ENCODE assay signal across 28 cellular contexts in genomic region chr20:59828478-59829414, GRCh38.
A peak's percentile ranks its signal among the peaks of the same experiment; 100 is the strongest.
DNase-seq lines count a peak whose midpoint lies in the region; ATAC-seq and TF ChIP-seq lines count a peak whose summit lies in the region.
"Had no signal": no experiment of that assay in that cellular context is flagged by ENCODE, and none has a peak within 500 bp of the region (broad histone marks: within the 10 kb centered on the region; RNA-seq: fewer than 3 reads in every experiment).

No MANE protein-coding gene starts in this region.

- H3K36me3 ChIP-seq in heart right ventricle = no peaks in the 10 kb centered on the region
- H3K36me3 ChIP-seq: MG63, pancreas, suprapubic skin had no signal

- ATAC-seq in Right ventricle myocardium superior (ENCODE audit: poor library complexity) = no peak
- ATAC-seq in heart right ventricle = no peak
- ATAC-seq: effector memory CD8-positive, alpha-beta T cell; pancreas had no signal

- no peak for TF ChIP-seq POLR2A in lower leg skin (IDR thresholded peaks at IDR 0.05)

- peaks cover 0 to 29% (median 17%) of the 10 kb centered on the region in 9 donors for H3K4me1 ChIP-seq in heart right ventricle

- no peak overlapping the region for H3K27ac Mint-ChIP-seq in activated naive CD4-positive, alpha-beta T cell treated with anti-CD3 and anti-CD28 coated beads for 36 hours
- H3K27ac Mint-ChIP-seq: activated naive CD8-positive, alpha-beta T cell treated with anti-CD3 and anti-CD28 coated beads, Interleukin-2, amount 10 ng/mL, durations not matched to agents 7 days and 5 days; activated T-cell treated with anti-CD3 and anti-CD28 coated beads, Interleukin-2, amount 50 U/mL, for 24 hours; B cell; CD8-positive, alpha-beta memory T cell; effector memory CD8-positive, alpha-beta T cell had no signal

- H3K4me1 Mint-ChIP-seq in activated naive CD4-positive, alpha-beta T cell treated with anti-CD3 and anti-CD28 coated beads for 36 hours (ENCODE audit: low read depth) = no peaks in the 10 kb centered on the region
- H3K4me1 Mint-ChIP-seq: activated naive CD8-positive, alpha-beta T cell treated with anti-CD3 and anti-CD28 coated beads, Interleukin-2, amount 10 ng/mL, durations not matched to agents 7 days and 5 days; B cell; CD8-positive, alpha-beta memory T cell had no signal

- 81 to 88% methylated on average over 17 of the region's 17 CpGs for WGBS in heart right ventricle, 2 donors
- WGBS in lower leg skin, 2 donors = 87% methylated on average over 17 of the region's 17 CpGs

- H3K27ac ChIP-seq in heart right ventricle (no peak overlapping the region), coronary artery (no peak overlapping the region)
- H3K27ac ChIP-seq: pancreas, PC-9, VCaP had no signal

- H3K27me3 Mint-ChIP-seq in activated naive CD4-positive, alpha-beta T cell treated with anti-CD3 and anti-CD28 coated beads for 36 hours (ENCODE audit: low read depth) = peaks cover 5% of the 10 kb centered on the region
- H3K27me3 Mint-ChIP-seq: activated naive CD8-positive, alpha-beta T cell treated with anti-CD3 and anti-CD28 coated beads, Interleukin-2, amount 10 ng/mL, durations not matched to agents 7 days and 5 days had no signal

- H3K36me3 Mint-ChIP-seq in activated naive CD4-positive, alpha-beta T cell treated with anti-CD3 and anti-CD28 coated beads for 36 hours (ENCODE audit: low read depth) = no peaks in the 10 kb centered on the region
- H3K36me3 Mint-ChIP-seq: activated naive CD8-positive, alpha-beta T cell treated with anti-CD3 and anti-CD28 coated beads, Interleukin-2, amount 10 ng/mL, durations not matched to agents 7 days and 5 days; CD8-positive, alpha-beta memory T cell had no signal

- DNase-seq in Right ventricle myocardium superior (peak; percentile 26), heart right ventricle (no peak), coronary artery (ENCODE audit: low spot score) (peak; percentile 35), lower leg skin (ENCODE audit: low spot score in 2 of 2) (peak; percentile 9 to 82), NCI-H1048 (lab: John Stamatoyannopoulos, UW) (no peak), NCI-H1436 (lab: John Stamatoyannopoulos, UW) (no peak)
- DNase-seq in activated naive CD4-positive, alpha-beta T cell treated with anti-CD3 and anti-CD28 coated beads for 36 hours = no peak
- DNase-seq: ACHN; activated CD4-positive, alpha-beta T cell treated with anti-CD3 and anti-CD28 coated beads for 4 hours; activated naive CD8-positive, alpha-beta T cell treated with anti-CD3 and anti-CD28 coated beads, Interleukin-2, amount 10 ng/mL, durations not matched to agents 7 days and 5 days; activated T-cell treated with anti-CD3 and anti-CD28 coated beads, Interleukin-2, amount 50 U/mL, for 24 hours; CD8-positive, alpha-beta memory T cell; DMS 273 treated with DMSO at 0.1 percent for 48 hours; effector memory CD8-positive, alpha-beta T cell; KBM-7; kidney glomerular epithelial cell; MG63; NCI-H2029; NCI-H69; PC-9; SHP77; small intestine; stimulated activated naive CD4-positive, alpha-beta T cell treated with Interleukin-2 at 50 U/mL for 16 hours; T-helper 9 cell had no signal

- intact Hi-C loops in Right ventricle myocardium superior (cut with DNase I) = no loop called here
- intact Hi-C loops in heart right ventricle (cut with DNase I) = no loop called here
- intact Hi-C loops in lower leg skin (cut with DNase I; ENCODE audit: low total_unique reads) = no loop called here
- intact Hi-C loops in activated naive CD4-positive, alpha-beta T cell treated with anti-CD3 and anti-CD28 coated beads for 36 hours (cut with micrococcal nuclease) = no loop called here

- H3K4me3 ChIP-seq in heart right ventricle = no peak overlapping the region
- H3K4me3 ChIP-seq in coronary artery = no peak overlapping the region
- no peak overlapping the region for H3K4me3 ChIP-seq in lower leg skin (ENCODE audit: low read depth, poor library complexity, severe bottlenecking)
- H3K4me3 ChIP-seq: MG63, pancreas, PC-9, suprapubic skin had no signal

- H3K9me3 Mint-ChIP-seq in activated naive CD4-positive, alpha-beta T cell treated with anti-CD3 and anti-CD28 coated beads for 36 hours = no peaks in the 10 kb centered on the region
- H3K9me3 Mint-ChIP-seq: activated naive CD8-positive, alpha-beta T cell treated with anti-CD3 and anti-CD28 coated beads, Interleukin-2, amount 10 ng/mL, durations not matched to agents 7 days and 5 days; activated T-cell treated with anti-CD3 and anti-CD28 coated beads, Interleukin-2, amount 50 U/mL, for 24 hours; CD8-positive, alpha-beta memory T cell; effector memory CD8-positive, alpha-beta T cell had no signal

- TF ChIP-seq CTCF in heart right ventricle (IDR thresholded peaks at IDR 0.05) = no peak
- TF ChIP-seq CTCF in coronary artery (IDR thresholded peaks at IDR 0.05) = no peak
- no peak for TF ChIP-seq CTCF in lower leg skin (IDR thresholded peaks at IDR 0.05)

- H3K4me3 Mint-ChIP-seq in activated naive CD4-positive, alpha-beta T cell treated with anti-CD3 and anti-CD28 coated beads for 36 hours = no peak overlapping the region
- H3K4me3 Mint-ChIP-seq: activated naive CD8-positive, alpha-beta T cell treated with anti-CD3 and anti-CD28 coated beads, Interleukin-2, amount 10 ng/mL, durations not matched to agents 7 days and 5 days; activated T-cell treated with anti-CD3 and anti-CD28 coated beads, Interleukin-2, amount 50 U/mL, for 24 hours; B cell; CD8-positive, alpha-beta memory T cell; effector memory CD8-positive, alpha-beta T cell had no signal

- peaks cover 0 to 5% (median 0%) of the 10 kb centered on the region in 7 donors for H3K27me3 ChIP-seq in heart right ventricle
- H3K27me3 ChIP-seq: MG63, pancreas had no signal

- H3K9me3 ChIP-seq in heart right ventricle = no peaks in the 10 kb centered on the region
- H3K9me3 ChIP-seq: MG63, pancreas, suprapubic skin had no signal

- CTCF ChIA-PET in activated naive CD4-positive, alpha-beta T cell treated with anti-CD3 and anti-CD28 coated beads for 36 hours (lab: Charles Lee) = no interaction called here

Comparison
In these comparisons a context has a peak if more than half of its experiments do, and no peak if none do; other contexts are left out.
1. DNase-seq: peak in Right ventricle myocardium superior (single experiment), coronary artery (single experiment) and lower leg skin (2 of 2); none in heart right ventricle (0 of 2), NCI-H1048 (single experiment), activated naive CD4-positive, alpha-beta T cell treated with anti-CD3 and anti-CD28 coated beads for 36 hours (single experiment) and NCI-H1436 (single experiment).